1 cellular context compared by ENCODE assay signal in the genomic region with DNA sequence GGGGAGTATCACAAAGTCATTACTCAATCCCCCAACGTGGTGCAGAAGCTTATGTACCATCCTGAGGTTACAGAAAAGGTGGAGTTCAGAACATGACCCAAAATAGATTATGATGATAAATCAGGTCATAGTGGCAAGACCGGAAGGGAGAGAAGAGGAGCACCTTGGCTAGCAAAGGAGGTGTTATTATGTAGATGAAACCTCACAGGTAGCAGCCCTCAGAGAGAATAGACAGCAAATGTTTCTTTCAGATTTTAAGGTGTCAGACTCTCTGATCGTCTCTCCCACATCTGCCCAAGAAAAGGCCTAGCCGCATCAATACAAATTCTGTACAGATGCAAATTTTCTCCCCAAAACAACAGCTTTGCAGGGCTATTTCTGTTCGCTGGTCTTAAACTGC.
TF ChIP-seq lines count a peak whose summit lies in the region.

No MANE protein-coding gene starts in this region.

TF ChIP-seq in H1, 55 proteins besides CTCF, POLR2A, EP300 and RAD21 (continued from another document):
- TF ChIP-seq MAX (IDR thresholded peaks at IDR 0.05) (no peak), RBBP5 (IDR thresholded peaks at IDR 0.05; ENCODE audit: borderline replicate concordance, low read depth, low read length) (no peak)
TF ChIP-seq in H1: peak in this region for 1.
